ENCODE assay signal across 10 cellular contexts in genomic region chr7:101124376-101125056, GRCh38. TPM values are rescaled to one million over a fixed set of nuclear protein-coding genes. Genes with fewer than 3 reads are reported as not detected.
DNase-seq lines count a peak whose midpoint lies in the region; ATAC-seq and TF ChIP-seq lines count a peak whose summit lies in the region.
"Had no signal": no experiment of that assay in that cellular context is flagged by ENCODE, and none has a peak within 500 bp of the region (broad histone marks: within the 10 kb centered on the region; RNA-seq: fewer than 3 reads in every experiment).

No MANE protein-coding gene starts in this region.

- H3K4me3 ChIP-seq in kidney epithelial cell (ENCODE audit: low read depth, low read length), result no peak overlapping the region

- peak overlapping the region; percentile 6 for H3K4me3 Mint-ChIP-seq in activated T-helper 17 cell treated with anti-CD3 and anti-CD28 coated beads, Interleukin-2, amount 50 U/mL, for 72 hours
- H3K4me3 Mint-ChIP-seq: naive thymus-derived CD8-positive, alpha-beta T cell had no signal

- peak overlapping the region; percentile 52 for H3K27ac Mint-ChIP-seq in activated T-helper 17 cell treated with anti-CD3 and anti-CD28 coated beads, Interleukin-2, amount 50 U/mL, for 72 hours

- no peaks in the 10 kb centered on the region for H3K36me3 Mint-ChIP-seq in activated T-helper 17 cell treated with anti-CD3 and anti-CD28 coated beads, Interleukin-2, amount 50 U/mL, for 72 hours (ENCODE audit: low read depth)
- H3K36me3 Mint-ChIP-seq: naive thymus-derived CD8-positive, alpha-beta T cell had no signal

- ATAC-seq in activated T-helper 17 cell treated with anti-CD3 and anti-CD28 coated beads, Interleukin-2, amount 50 U/mL, for 72 hours (replicated peaks), result peak; percentile 63
- no peak for ATAC-seq in GM21515 (IDR thresholded peaks at IDR 0.05; ENCODE audit: unreplicated experiment)
- ATAC-seq: naive thymus-derived CD8-positive, alpha-beta T cell had no signal

- DNase-seq in A172 (ENCODE audit: low spot score), result peak; percentile 93
- peak; percentile 77 for DNase-seq in HCEC 1CT
- DNase-seq in kidney epithelial cell (ENCODE audit: low read depth), result peak; percentile 70
- no peak for DNase-seq in DMS114 treated with DMSO at 0.1 percent for 48 hours (lab: John Stamatoyannopoulos, UW; ENCODE audit: unreplicated experiment)
- DNase-seq in NK-92 (lab: John Stamatoyannopoulos, UW; ENCODE audit: unreplicated experiment), result no peak
- no peak for DNase-seq in NCI-H82 treated with DMSO at 0.1 percent for 48 hours (lab: John Stamatoyannopoulos, UW; ENCODE audit: unreplicated experiment)
- DNase-seq: naive thymus-derived CD8-positive, alpha-beta T cell had no signal

- no peaks in the 10 kb centered on the region for H3K36me3 ChIP-seq in kidney epithelial cell (ENCODE audit: control insufficient read depth, insufficient read depth, low read length)

- H3K27me3 Mint-ChIP-seq in activated T-helper 17 cell treated with anti-CD3 and anti-CD28 coated beads, Interleukin-2, amount 50 U/mL, for 72 hours, result peaks cover 54% of the 10 kb centered on the region

- no peak for TF ChIP-seq CTCF in kidney epithelial cell (IDR thresholded peaks at IDR 0.05; ENCODE audit: insufficient read depth, low read length, poor library complexity, severe bottlenecking)

- H3K4me1 Mint-ChIP-seq in activated T-helper 17 cell treated with anti-CD3 and anti-CD28 coated beads, Interleukin-2, amount 50 U/mL, for 72 hours, result peaks cover 24% of the 10 kb centered on the region

- no peaks in the 10 kb centered on the region for H3K27me3 ChIP-seq in kidney epithelial cell (ENCODE audit: control insufficient read depth, insufficient read depth, low read length)

- no peaks in the 10 kb centered on the region for H3K9me3 Mint-ChIP-seq in activated T-helper 17 cell treated with anti-CD3 and anti-CD28 coated beads, Interleukin-2, amount 50 U/mL, for 72 hours
- H3K9me3 Mint-ChIP-seq: naive thymus-derived CD8-positive, alpha-beta T cell had no signal

RNA-seq across cellular contexts. Expression of gene SERPINE1, which starts 2.4 kb away (rescaled TPM):
- 463 and 480 TPM in 2 replicates for total RNA-seq in A172 (2014; rRNA removed; shearing (Covaris generic))
- total RNA-seq in activated T-helper 17 cell treated with anti-CD3 and anti-CD28 coated beads, Interleukin-2, amount 50 U/mL, for 72 hours, result 1 to 10 TPM in 1 of 2 donors, under 1 TPM in 1; 0.30 to 4.5 TPM
- total RNA-seq in kidney epithelial cell, result 229 and 245 TPM in 2 replicates

RNA-seq across cellular contexts. Expression of gene AP1S1, which starts 29.8 kb away (rescaled TPM):
- 332 and 409 TPM in 2 replicates for total RNA-seq in A172 (2014; rRNA removed; shearing (Covaris generic))
- 10 to 100 TPM; 27.4 to 59.8 TPM for total RNA-seq in activated T-helper 17 cell treated with anti-CD3 and anti-CD28 coated beads, Interleukin-2, amount 50 U/mL, for 72 hours
- 155 and 183 TPM in 2 replicates for total RNA-seq in kidney epithelial cell

RNA-seq across cellular contexts. Expression of gene TRIM56, which starts 39.2 kb away (rescaled TPM):
- 9.4 and 13.4 TPM in 2 replicates for total RNA-seq in A172 (2014; rRNA removed; shearing (Covaris generic))
- total RNA-seq in activated T-helper 17 cell treated with anti-CD3 and anti-CD28 coated beads, Interleukin-2, amount 50 U/mL, for 72 hours, result 10 to 100 TPM; 45.4 to 55.5 TPM
- 15.8 and 16.7 TPM in 2 replicates for total RNA-seq in kidney epithelial cell

RNA-seq across cellular contexts. Expression of gene VGF, which starts 40.9 kb away (rescaled TPM):
- total RNA-seq in A172 (2014; rRNA removed; shearing (Covaris generic)), result 1.0 and 1.3 TPM in 2 replicates
- total RNA-seq in activated T-helper 17 cell treated with anti-CD3 and anti-CD28 coated beads, Interleukin-2, amount 50 U/mL, for 72 hours, result under 1 TPM; 0.13 to 0.48 TPM
- 17.5 and 17.8 TPM in 2 replicates for total RNA-seq in kidney epithelial cell
- total RNA-seq: naive thymus-derived CD8-positive, alpha-beta T cell had no signal

RNA-seq across cellular contexts. Expression of gene NAT16, which starts 55.6 kb away (rescaled TPM):
- total RNA-seq in A172 (2014; rRNA removed; shearing (Covaris generic)), result 0.93 TPM in 1 of 2 replicates, not detected in the other
- not detected for total RNA-seq in activated T-helper 17 cell treated with anti-CD3 and anti-CD28 coated beads, Interleukin-2, amount 50 U/mL, for 72 hours
- not detected in 2 replicates for total RNA-seq in kidney epithelial cell
- total RNA-seq: naive thymus-derived CD8-positive, alpha-beta T cell; T-helper 2 cell treated with Interferon-gamma antibody and Interleukin-4, amounts not matched to agents 100 ng/mL and 5 ng/mL, for 36 hours had no signal

Comparison
In these comparisons a context has a peak if more than half of its experiments do, and no peak if none do; other contexts are left out.
1. DNase-seq: peak in A172 (single experiment), HCEC 1CT (single experiment) and kidney epithelial cell (single experiment); none in DMS114 treated with DMSO at 0.1 percent for 48 hours (single experiment), NK-92 (single experiment) and NCI-H82 treated with DMSO at 0.1 percent for 48 hours (single experiment).
2. RNA of gene SERPINE1, which starts 2.4 kb away (total RNA-seq): 463 to 480 TPM in A172 and 229 to 245 TPM in kidney epithelial cell; 0.30 to 4.5 TPM in activated T-helper 17 cell treated with anti-CD3 and anti-CD28 coated beads, Interleukin-2, amount 50 U/mL, for 72 hours; every median in the first group is over 10 times any median in the second.